Comparison of ENCODE assay signal across 3 cellular contexts in genomic region chr19:5332501-5332900, GRCh38.
TF ChIP-seq lines count a peak whose summit lies in the region.

No MANE protein-coding gene starts in this region.

TF ChIP-seq in HEK293, 187 proteins besides CTCF, POLR2A, EP300 and RAD21:
- TF ChIP-seq PRDM10 (tag by site-specific recombination; IDR thresholded peaks at IDR 0.05) (no peak), ZNF768 (tag by site-specific recombination; IDR thresholded peaks at IDR 0.05) (peak; percentile 43; the same call in 1 of the 2 replicates)

TF ChIP-seq in GM12878, 131 proteins besides CTCF, POLR2A, EP300 and RAD21:
- TF ChIP-seq IKZF1 (conservative IDR thresholded peaks at IDR 0.05) (0 out of 2 replicates have a peak, but pooled peaks have one; percentile 30), ZNF217 (IDR thresholded peaks at IDR 0.05) (peak; percentile 29; the same call in 1 of the 2 replicates), IRF3 (IDR thresholded peaks at IDR 0.05) (no peak)

TF ChIP-seq in H1, 55 proteins besides CTCF, POLR2A, EP300 and RAD21:
- no peak for TF ChIP-seq BRCA1 (IDR thresholded peaks at IDR 0.05; ENCODE audit: low read depth, low read length)
- no peak for TF ChIP-seq GABPA (IDR thresholded peaks at IDR 0.05; ENCODE audit: borderline replicate concordance, insufficient read depth, low read length)
- TF ChIP-seq, protein P1, sequence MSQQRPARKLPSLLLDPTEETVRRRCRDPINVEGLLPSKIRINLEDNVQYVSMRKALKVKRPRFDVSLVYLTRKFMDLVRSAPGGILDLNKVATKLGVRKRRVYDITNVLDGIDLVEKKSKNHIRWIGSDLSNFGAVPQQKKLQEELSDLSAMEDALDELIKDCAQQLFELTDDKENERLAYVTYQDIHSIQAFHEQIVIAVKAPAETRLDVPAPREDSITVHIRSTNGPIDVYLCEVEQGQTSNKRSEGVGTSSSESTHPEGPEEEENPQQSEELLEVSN (IDR thresholded peaks at IDR 0.05), result no peak
- TF ChIP-seq POU5F1 (IDR thresholded peaks at IDR 0.05; ENCODE audit: low read depth, low read length), result no peak
- 0 out of 2 replicates have a peak, but pooled peaks have one; percentile 26 for TF ChIP-seq TEAD4 (IDR thresholded peaks at IDR 0.05; ENCODE audit: low read depth, low read length)
- no peak for TF ChIP-seq EGR1 (IDR thresholded peaks at IDR 0.05; ENCODE audit: borderline replicate concordance, low read depth, low read length)
- TF ChIP-seq TAF1 (IDR thresholded peaks at IDR 0.05; ENCODE audit: low read depth, low read length), result no peak
